15 cellular contexts compared by ENCODE assay signal in genomic region chr12:2353691-2354090, GRCh38.
DNase-seq lines count a peak whose midpoint lies in the region; TF ChIP-seq lines count a peak whose summit lies in the region.
"Had no signal": no experiment of that assay in that cellular context is flagged by ENCODE, and none has a peak within 500 bp of the region (broad histone marks: within the 10 kb centered on the region; RNA-seq: fewer than 3 reads in every experiment).

No MANE protein-coding gene starts in this region.

- no peaks in the 10 kb centered on the region for H3K36me3 ChIP-seq in BLaER1
- H3K36me3 ChIP-seq in WERI-Rb-1, result no peaks in the 10 kb centered on the region
- H3K36me3 ChIP-seq in Peyer's patch, result no peaks in the 10 kb centered on the region

- H3K4me3 ChIP-seq in BLaER1, result no peak overlapping the region
- no peak overlapping the region for H3K4me3 ChIP-seq in WERI-Rb-1 (ENCODE audit: low read depth, low read length)
- H3K4me3 ChIP-seq in Peyer's patch, result no peak overlapping the region

- H3K4me1 ChIP-seq in BLaER1 (peaks cover 100% of the 10 kb centered on the region), Peyer's patch (peaks cover 0 to 3% (median 0%) of the 10 kb centered on the region in 4 donors)

- DNase-seq in WERI-Rb-1, result no peak
- no peak for DNase-seq in glutamatergic neuron
- DNase-seq in osteocyte (ENCODE audit: extremely low spot score, unreplicated experiment), result no peak
- DNase-seq in activated CD4-positive, alpha-beta T cell treated with anti-CD3 and anti-CD28 coated beads for 1 hour, result no peak
- no peak for DNase-seq in DMS153 (lab: John Stamatoyannopoulos, UW)
- no peak for DNase-seq in Peyer's patch
- DNase-seq in NK-92 treated with Interleukin-12 subunit alpha and Interleukin-12 subunit beta, amount 100 ng/mL, for 24 hours (lab: John Stamatoyannopoulos, UW), result no peak
- DNase-seq: CD4-positive, alpha-beta memory T cell; GF-D8; GOT3; KG1; NCI-H1048; NCI-H146; NCI-H226 had no signal

- H3K9me3 Mint-ChIP-seq in glutamatergic neuron (ENCODE audit: unreplicated experiment) (peaks cover 11% of the 10 kb centered on the region), osteocyte (ENCODE audit: unreplicated experiment) (no peaks in the 10 kb centered on the region)
- H3K9me3 Mint-ChIP-seq: CD4-positive, alpha-beta memory T cell had no signal

- H3K9ac ChIP-seq in BLaER1, result peak overlapping the region; percentile 4; the same call in 1 of the 2 replicates

- H3K9me3 ChIP-seq in BLaER1 (no peaks in the 10 kb centered on the region), WERI-Rb-1 (ENCODE audit: severe bottlenecking) (no peaks in the 10 kb centered on the region), Peyer's patch (no peaks in the 10 kb centered on the region)

- H3K27me3 Mint-ChIP-seq in glutamatergic neuron (ENCODE audit: unreplicated experiment) (peaks cover 22% of the 10 kb centered on the region), osteocyte (ENCODE audit: unreplicated experiment) (no peaks in the 10 kb centered on the region)

- no peak for TF ChIP-seq POLR2A in Peyer's patch (IDR thresholded peaks at IDR 0.05)

- H3K36me3 Mint-ChIP-seq in glutamatergic neuron (ENCODE audit: unreplicated experiment) (no peaks in the 10 kb centered on the region), osteocyte (ENCODE audit: unreplicated experiment) (no peaks in the 10 kb centered on the region)
- H3K36me3 Mint-ChIP-seq: CD4-positive, alpha-beta memory T cell had no signal

- no peak for TF ChIP-seq CTCF in WERI-Rb-1 (IDR thresholded peaks at IDR 0.05; ENCODE audit: low read depth, low read length)
- TF ChIP-seq CTCF in glutamatergic neuron (IDR thresholded peaks at IDR 0.05; ENCODE audit: partially characterized antibody, unreplicated experiment), result no peak
- TF ChIP-seq CTCF in osteocyte (IDR thresholded peaks at IDR 0.05), result no peak
- TF ChIP-seq CTCF in Peyer's patch (IDR thresholded peaks at IDR 0.05), result no peak

- H3K4me3 Mint-ChIP-seq in glutamatergic neuron (ENCODE audit: unreplicated experiment), result peak overlapping the region; percentile 6
- no peak overlapping the region for H3K4me3 Mint-ChIP-seq in osteocyte (ENCODE audit: unreplicated experiment)
- H3K4me3 Mint-ChIP-seq: CD4-positive, alpha-beta memory T cell had no signal

- H3K4me1 Mint-ChIP-seq in glutamatergic neuron (ENCODE audit: low read depth, unreplicated experiment) (peaks cover 35% of the 10 kb centered on the region), osteocyte (ENCODE audit: unreplicated experiment) (peaks cover 35% of the 10 kb centered on the region)

- no peaks in the 10 kb centered on the region for H4K20me1 ChIP-seq in BLaER1

- H3K27me3 ChIP-seq in BLaER1 (no peaks in the 10 kb centered on the region), WERI-Rb-1 (ENCODE audit: insufficient read depth, low read depth, severe bottlenecking) (no peaks in the 10 kb centered on the region), Peyer's patch (no peaks in the 10 kb centered on the region)

- H3K27ac ChIP-seq in BLaER1 (peak overlapping the region; percentile 68), WERI-Rb-1 (peak overlapping the region; percentile 5; the same call in 1 of the 2 replicates), Peyer's patch (no peak overlapping the region)

- no peak overlapping the region for H3K27ac Mint-ChIP-seq in glutamatergic neuron (ENCODE audit: unreplicated experiment)
- peak overlapping the region; percentile 5 for H3K27ac Mint-ChIP-seq in osteocyte (ENCODE audit: unreplicated experiment)
- H3K27ac Mint-ChIP-seq: CD4-positive, alpha-beta memory T cell had no signal

- peak overlapping the region; percentile 85 for H3K4me2 ChIP-seq in BLaER1

Comparison
In these comparisons a context has a peak if more than half of its experiments do, and no peak if none do; other contexts are left out.
1. H3K27ac ChIP-seq: peak in BLaER1 (single experiment) and WERI-Rb-1 (single experiment); none in Peyer's patch (0 of 4).